ENCODE assay signal across 2 cellular contexts in the genomic region with DNA sequence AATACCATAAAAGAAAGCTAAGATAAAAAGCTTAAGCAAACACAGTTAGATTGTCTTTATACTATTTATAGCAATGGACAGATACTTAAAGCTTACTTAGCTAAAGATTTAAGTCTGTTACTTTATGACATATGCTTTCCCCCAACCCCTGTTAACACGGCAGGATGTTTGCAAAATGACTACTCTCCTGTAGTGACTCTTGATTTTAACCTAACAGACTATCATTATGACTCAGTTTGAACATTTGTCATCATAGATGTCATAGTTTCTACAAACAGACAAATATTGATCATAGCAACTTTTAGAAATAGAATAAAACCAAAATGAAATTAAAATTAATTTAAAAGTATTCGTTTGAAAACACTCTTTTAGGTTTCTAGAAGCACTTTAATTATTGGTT.
TF ChIP-seq lines count a peak whose summit lies in the region.

No MANE protein-coding gene starts in this region.

TF ChIP-seq in WTC11, 78 proteins besides CTCF, POLR2A, EP300 and RAD21 (continued from another document):
- TF ChIP-seq, protein P1, sequence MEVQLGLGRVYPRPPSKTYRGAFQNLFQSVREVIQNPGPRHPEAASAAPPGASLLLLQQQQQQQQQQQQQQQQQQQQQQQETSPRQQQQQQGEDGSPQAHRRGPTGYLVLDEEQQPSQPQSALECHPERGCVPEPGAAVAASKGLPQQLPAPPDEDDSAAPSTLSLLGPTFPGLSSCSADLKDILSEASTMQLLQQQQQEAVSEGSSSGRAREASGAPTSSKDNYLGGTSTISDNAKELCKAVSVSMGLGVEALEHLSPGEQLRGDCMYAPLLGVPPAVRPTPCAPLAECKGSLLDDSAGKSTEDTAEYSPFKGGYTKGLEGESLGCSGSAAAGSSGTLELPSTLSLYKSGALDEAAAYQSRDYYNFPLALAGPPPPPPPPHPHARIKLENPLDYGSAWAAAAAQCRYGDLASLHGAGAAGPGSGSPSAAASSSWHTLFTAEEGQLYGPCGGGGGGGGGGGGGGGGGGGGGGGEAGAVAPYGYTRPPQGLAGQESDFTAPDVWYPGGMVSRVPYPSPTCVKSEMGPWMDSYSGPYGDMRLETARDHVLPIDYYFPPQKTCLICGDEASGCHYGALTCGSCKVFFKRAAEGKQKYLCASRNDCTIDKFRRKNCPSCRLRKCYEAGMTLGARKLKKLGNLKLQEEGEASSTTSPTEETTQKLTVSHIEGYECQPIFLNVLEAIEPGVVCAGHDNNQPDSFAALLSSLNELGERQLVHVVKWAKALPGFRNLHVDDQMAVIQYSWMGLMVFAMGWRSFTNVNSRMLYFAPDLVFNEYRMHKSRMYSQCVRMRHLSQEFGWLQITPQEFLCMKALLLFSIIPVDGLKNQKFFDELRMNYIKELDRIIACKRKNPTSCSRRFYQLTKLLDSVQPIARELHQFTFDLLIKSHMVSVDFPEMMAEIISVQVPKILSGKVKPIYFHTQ (CRISPR knock-in tag; IDR thresholded peaks at IDR 0.05) = no peak
- no peak for TF ChIP-seq HMGA2 (CRISPR knock-in tag; IDR thresholded peaks at IDR 0.05)
- TF ChIP-seq GTF2I (CRISPR knock-in tag; conservative IDR thresholded peaks at IDR 0.05) = no peak
- TF ChIP-seq EMX1 (CRISPR knock-in tag; IDR thresholded peaks at IDR 0.05) = no peak
- TF ChIP-seq CBFB (CRISPR knock-in tag; IDR thresholded peaks at IDR 0.05; ENCODE audit: low read depth) = no peak
TF ChIP-seq in WTC11: peak in this region for 0.

TF ChIP-seq in SK-N-SH treated with all-trans-retinoic acid at 6 μM for 48 hours, 23 proteins besides CTCF, POLR2A, EP300 and RAD21 (continued from another document):
- TF ChIP-seq CSRNP3 (CRISPR knock-in tag; IDR thresholded peaks at IDR 0.05) (no peak), ISL1 (CRISPR knock-in tag; IDR thresholded peaks at IDR 0.05) (no peak), ZFP30 (CRISPR knock-in tag; IDR thresholded peaks at IDR 0.05) (no peak), PPARA (CRISPR knock-in tag; IDR thresholded peaks at IDR 0.05; ENCODE audit: borderline replicate concordance) (no peak), SNAI2 (CRISPR knock-in tag; IDR thresholded peaks at IDR 0.05) (no peak), TCF4 (CRISPR knock-in tag; IDR thresholded peaks at IDR 0.05; ENCODE audit: borderline replicate concordance) (no peak), PATZ1 (CRISPR knock-in tag; IDR thresholded peaks at IDR 0.05; ENCODE audit: borderline replicate concordance) (no peak), ESRRG (CRISPR knock-in tag; IDR thresholded peaks at IDR 0.05) (no peak)
- TF ChIP-seq, protein P2, sequence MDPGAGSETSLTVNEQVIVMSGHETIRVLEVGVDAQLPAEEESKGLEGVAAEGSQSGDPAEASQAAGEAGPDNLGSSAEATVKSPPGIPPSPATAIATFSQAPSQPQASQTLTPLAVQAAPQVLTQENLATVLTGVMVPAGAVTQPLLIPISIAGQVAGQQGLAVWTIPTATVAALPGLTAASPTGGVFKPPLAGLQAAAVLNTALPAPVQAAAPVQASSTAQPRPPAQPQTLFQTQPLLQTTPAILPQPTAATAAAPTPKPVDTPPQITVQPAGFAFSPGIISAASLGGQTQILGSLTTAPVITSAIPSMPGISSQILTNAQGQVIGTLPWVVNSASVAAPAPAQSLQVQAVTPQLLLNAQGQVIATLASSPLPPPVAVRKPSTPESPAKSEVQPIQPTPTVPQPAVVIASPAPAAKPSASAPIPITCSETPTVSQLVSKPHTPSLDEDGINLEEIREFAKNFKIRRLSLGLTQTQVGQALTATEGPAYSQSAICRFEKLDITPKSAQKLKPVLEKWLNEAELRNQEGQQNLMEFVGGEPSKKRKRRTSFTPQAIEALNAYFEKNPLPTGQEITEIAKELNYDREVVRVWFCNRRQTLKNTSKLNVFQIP (CRISPR knock-in tag; IDR thresholded peaks at IDR 0.05; ENCODE audit: borderline replicate concordance, low read depth) = no peak
- TF ChIP-seq, protein P3, sequence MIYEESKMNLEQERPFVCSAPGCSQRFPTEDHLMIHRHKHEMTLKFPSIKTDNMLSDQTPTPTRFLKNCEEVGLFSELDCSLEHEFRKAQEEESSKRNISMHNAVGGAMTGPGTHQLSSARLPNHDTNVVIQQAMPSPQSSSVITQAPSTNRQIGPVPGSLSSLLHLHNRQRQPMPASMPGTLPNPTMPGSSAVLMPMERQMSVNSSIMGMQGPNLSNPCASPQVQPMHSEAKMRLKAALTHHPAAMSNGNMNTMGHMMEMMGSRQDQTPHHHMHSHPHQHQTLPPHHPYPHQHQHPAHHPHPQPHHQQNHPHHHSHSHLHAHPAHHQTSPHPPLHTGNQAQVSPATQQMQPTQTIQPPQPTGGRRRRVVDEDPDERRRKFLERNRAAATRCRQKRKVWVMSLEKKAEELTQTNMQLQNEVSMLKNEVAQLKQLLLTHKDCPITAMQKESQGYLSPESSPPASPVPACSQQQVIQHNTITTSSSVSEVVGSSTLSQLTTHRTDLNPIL (CRISPR knock-in tag; IDR thresholded peaks at IDR 0.05; ENCODE audit: low read depth) = no peak
TF ChIP-seq in SK-N-SH treated with all-trans-retinoic acid at 6 μM for 48 hours: peak in this region for 0.
